ENCODE assay signal across 1 cellular context in the genomic region with DNA sequence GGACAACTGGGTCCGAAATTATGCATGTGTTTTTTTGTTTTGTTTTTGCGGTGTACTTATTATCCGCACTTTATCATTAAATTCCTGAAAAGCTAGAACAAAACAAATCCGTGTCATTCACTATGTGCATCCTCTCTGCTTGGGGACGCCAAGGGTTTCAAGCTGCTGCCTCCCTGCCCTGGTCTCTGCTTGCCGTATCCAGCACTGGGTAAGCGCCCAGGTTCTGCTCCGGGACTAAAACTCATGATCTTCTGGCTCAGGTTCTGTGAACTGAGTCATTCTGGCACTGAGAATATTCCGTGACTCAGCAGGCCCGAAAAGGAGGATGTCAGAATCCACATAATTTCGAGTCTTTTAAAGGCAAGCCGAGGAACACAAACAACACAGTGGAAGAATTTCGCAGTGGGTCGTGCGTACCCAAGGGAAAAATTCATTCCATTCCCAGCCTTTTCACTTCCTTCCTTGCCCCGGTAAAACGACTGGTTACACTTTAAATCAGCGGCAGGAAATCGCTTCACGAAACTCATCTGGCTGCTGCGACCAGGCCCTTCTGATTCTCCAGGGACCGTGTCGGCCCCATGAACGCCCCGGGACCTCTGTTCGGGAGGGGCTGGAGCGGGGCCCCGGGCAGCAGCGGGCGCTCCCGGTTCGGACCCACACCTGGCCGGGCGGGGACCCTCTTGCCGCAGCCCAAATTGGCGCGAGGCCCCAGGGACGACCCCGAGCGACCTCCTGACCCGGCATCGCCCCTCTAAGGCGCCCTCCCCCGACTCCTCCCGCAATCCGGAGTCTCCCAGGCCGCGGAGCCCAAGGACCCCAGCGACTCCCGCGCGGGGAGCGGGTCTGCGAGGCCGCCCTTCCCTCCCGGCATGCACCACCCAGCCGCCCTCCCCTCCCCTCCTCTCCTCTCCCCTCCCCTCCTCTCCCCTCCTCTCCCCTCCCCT.
TF ChIP-seq lines count a peak whose summit lies in the region.

No MANE protein-coding gene starts in this region.

TF ChIP-seq in HEK293, 187 proteins besides CTCF, POLR2A, EP300 and RAD21 (continued from another document and continues in another):
- peak; percentile 75; the same call in 1 of the 2 replicates for TF ChIP-seq TRIM28 (IDR thresholded peaks at IDR 0.05; ENCODE audit: borderline replicate concordance, low read length)
- TF ChIP-seq ZNF610 (tag by site-specific recombination; IDR thresholded peaks at IDR 0.05; ENCODE audit: borderline replicate concordance) = peak; percentile 77; the same call in 1 of the 2 replicates
- no peak for TF ChIP-seq KLF9 (tag by site-specific recombination; IDR thresholded peaks at IDR 0.05; ENCODE audit: low read depth)
- TF ChIP-seq SCRT2 (tag by site-specific recombination; IDR thresholded peaks at IDR 0.05) = no peak
- TF ChIP-seq ZNF19 (tag by site-specific recombination; IDR thresholded peaks at IDR 0.05; ENCODE audit: low read depth) = no peak
- TF ChIP-seq ZBTB20 (tag by site-specific recombination; IDR thresholded peaks at IDR 0.05) = peak; percentile 100
- no peak for TF ChIP-seq ZNF473 (tag by site-specific recombination; IDR thresholded peaks at IDR 0.05)
- no peak for TF ChIP-seq ZNF266 (tag by site-specific recombination; IDR thresholded peaks at IDR 0.05; ENCODE audit: low read depth)
- no peak for TF ChIP-seq ZNF521 (tag by site-specific recombination; IDR thresholded peaks at IDR 0.05)
- peak; percentile 57 for TF ChIP-seq ZIC2 (tag by site-specific recombination; IDR thresholded peaks at IDR 0.05)
- peak; percentile 74; the same call in 1 of the 2 replicates for TF ChIP-seq ZNF561 (tag by site-specific recombination; IDR thresholded peaks at IDR 0.05; ENCODE audit: borderline replicate concordance)
- TF ChIP-seq, protein P1, sequence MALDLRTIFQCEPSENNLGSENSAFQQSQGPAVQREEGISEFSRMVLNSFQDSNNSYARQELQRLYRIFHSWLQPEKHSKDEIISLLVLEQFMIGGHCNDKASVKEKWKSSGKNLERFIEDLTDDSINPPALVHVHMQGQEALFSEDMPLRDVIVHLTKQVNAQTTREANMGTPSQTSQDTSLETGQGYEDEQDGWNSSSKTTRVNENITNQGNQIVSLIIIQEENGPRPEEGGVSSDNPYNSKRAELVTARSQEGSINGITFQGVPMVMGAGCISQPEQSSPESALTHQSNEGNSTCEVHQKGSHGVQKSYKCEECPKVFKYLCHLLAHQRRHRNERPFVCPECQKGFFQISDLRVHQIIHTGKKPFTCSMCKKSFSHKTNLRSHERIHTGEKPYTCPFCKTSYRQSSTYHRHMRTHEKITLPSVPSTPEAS (tag by site-specific recombination; IDR thresholded peaks at IDR 0.05) = peak; percentile 35; the same call in 1 of the 2 replicates
- TF ChIP-seq BCL11B (tag by site-specific recombination; IDR thresholded peaks at IDR 0.05; ENCODE audit: low read depth) = no peak
- TF ChIP-seq ZBTB21 (tag by site-specific recombination; IDR thresholded peaks at IDR 0.05) = 0 out of 2 replicates have a peak, but pooled peaks have one; percentile 3
- peak; percentile 84 for TF ChIP-seq KLF8 (tag by site-specific recombination; IDR thresholded peaks at IDR 0.05)
- TF ChIP-seq, protein P2, sequence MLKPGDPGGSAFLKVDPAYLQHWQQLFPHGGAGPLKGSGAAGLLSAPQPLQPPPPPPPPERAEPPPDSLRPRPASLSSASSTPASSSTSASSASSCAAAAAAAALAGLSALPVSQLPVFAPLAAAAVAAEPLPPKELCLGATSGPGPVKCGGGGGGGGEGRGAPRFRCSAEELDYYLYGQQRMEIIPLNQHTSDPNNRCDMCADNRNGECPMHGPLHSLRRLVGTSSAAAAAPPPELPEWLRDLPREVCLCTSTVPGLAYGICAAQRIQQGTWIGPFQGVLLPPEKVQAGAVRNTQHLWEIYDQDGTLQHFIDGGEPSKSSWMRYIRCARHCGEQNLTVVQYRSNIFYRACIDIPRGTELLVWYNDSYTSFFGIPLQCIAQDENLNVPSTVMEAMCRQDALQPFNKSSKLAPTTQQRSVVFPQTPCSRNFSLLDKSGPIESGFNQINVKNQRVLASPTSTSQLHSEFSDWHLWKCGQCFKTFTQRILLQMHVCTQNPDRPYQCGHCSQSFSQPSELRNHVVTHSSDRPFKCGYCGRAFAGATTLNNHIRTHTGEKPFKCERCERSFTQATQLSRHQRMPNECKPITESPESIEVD (tag by site-specific recombination; IDR thresholded peaks at IDR 0.05) = peak; percentile 68
- TF ChIP-seq ZEB2 (tag by site-specific recombination; IDR thresholded peaks at IDR 0.05) = peak; percentile 88
- TF ChIP-seq ZBTB1 (tag by site-specific recombination; IDR thresholded peaks at IDR 0.05) = no peak
- peak; percentile 48; the same call in 1 of the 2 replicates for TF ChIP-seq YY1 (tag by site-specific recombination; IDR thresholded peaks at IDR 0.05)
- peak; percentile 58; the same call in 1 of the 2 replicates for TF ChIP-seq MZF1 (tag by site-specific recombination; IDR thresholded peaks at IDR 0.05; ENCODE audit: borderline replicate concordance)
- TF ChIP-seq, protein P3, sequence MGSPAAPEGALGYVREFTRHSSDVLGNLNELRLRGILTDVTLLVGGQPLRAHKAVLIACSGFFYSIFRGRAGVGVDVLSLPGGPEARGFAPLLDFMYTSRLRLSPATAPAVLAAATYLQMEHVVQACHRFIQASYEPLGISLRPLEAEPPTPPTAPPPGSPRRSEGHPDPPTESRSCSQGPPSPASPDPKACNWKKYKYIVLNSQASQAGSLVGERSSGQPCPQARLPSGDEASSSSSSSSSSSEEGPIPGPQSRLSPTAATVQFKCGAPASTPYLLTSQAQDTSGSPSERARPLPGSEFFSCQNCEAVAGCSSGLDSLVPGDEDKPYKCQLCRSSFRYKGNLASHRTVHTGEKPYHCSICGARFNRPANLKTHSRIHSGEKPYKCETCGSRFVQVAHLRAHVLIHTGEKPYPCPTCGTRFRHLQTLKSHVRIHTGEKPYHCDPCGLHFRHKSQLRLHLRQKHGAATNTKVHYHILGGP (tag by site-specific recombination; IDR thresholded peaks at IDR 0.05) = peak; percentile 79
- peak; percentile 62; the same call in 1 of the 2 replicates for TF ChIP-seq ZNF2 (tag by site-specific recombination; IDR thresholded peaks at IDR 0.05)
- TF ChIP-seq KLF7 (tag by site-specific recombination; IDR thresholded peaks at IDR 0.05; ENCODE audit: borderline replicate concordance) = peak; percentile 48; the same call in 1 of the 2 replicates
- TF ChIP-seq ZNF585B (tag by site-specific recombination; IDR thresholded peaks at IDR 0.05) = no peak
- TF ChIP-seq, protein P4, sequence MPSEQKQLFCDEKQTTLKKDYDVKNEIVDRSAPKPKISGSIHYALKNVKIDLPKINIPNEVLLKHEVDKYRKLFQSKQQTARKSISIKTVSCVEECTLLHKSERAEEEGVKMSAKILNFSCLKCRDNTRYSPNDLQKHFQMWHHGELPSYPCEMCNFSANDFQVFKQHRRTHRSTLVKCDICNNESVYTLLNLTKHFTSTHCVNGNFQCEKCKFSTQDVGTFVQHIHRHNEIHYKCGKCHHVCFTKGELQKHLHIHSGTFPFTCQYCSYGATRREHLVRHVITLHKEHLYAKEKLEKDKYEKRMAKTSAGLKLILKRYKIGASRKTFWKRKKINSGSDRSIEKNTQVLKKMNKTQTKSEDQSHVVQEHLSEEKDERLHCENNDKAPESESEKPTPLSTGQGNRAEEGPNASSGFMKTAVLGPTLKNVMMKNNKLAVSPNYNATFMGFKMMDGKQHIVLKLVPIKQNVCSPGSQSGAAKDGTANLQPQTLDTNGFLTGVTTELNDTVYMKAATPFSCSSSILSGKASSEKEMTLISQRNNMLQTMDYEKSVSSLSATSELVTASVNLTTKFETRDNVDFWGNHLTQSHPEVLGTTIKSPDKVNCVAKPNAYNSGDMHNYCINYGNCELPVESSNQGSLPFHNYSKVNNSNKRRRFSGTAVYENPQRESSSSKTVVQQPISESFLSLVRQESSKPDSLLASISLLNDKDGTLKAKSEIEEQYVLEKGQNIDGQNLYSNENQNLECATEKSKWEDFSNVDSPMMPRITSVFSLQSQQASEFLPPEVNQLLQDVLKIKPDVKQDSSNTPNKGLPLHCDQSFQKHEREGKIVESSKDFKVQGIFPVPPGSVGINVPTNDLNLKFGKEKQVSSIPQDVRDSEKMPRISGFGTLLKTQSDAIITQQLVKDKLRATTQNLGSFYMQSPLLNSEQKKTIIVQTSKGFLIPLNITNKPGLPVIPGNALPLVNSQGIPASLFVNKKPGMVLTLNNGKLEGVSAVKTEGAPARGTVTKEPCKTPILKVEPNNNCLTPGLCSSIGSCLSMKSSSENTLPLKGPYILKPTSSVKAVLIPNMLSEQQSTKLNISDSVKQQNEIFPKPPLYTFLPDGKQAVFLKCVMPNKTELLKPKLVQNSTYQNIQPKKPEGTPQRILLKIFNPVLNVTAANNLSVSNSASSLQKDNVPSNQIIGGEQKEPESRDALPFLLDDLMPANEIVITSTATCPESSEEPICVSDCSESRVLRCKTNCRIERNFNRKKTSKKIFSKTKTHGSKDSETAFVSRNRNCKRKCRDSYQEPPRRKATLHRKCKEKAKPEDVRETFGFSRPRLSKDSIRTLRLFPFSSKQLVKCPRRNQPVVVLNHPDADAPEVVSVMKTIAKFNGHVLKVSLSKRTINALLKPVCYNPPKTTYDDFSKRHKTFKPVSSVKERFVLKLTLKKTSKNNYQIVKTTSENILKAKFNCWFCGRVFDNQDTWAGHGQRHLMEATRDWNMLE (tag by site-specific recombination; conservative IDR thresholded peaks at IDR 0.05; ENCODE audit: low read depth) = no peak; the same call in 1 of the 2 replicates
- TF ChIP-seq ZBTB7A (tag by site-specific recombination; IDR thresholded peaks at IDR 0.05; ENCODE audit: low read depth) = peak; percentile 79
- no peak for TF ChIP-seq ZNF777 (tag by site-specific recombination; IDR thresholded peaks at IDR 0.05; ENCODE audit: borderline replicate concordance)
- TF ChIP-seq WT1 (tag by site-specific recombination; IDR thresholded peaks at IDR 0.05) = peak; percentile 74
- no peak for TF ChIP-seq ZNF248 (tag by site-specific recombination; IDR thresholded peaks at IDR 0.05)
- TF ChIP-seq, protein P5, sequence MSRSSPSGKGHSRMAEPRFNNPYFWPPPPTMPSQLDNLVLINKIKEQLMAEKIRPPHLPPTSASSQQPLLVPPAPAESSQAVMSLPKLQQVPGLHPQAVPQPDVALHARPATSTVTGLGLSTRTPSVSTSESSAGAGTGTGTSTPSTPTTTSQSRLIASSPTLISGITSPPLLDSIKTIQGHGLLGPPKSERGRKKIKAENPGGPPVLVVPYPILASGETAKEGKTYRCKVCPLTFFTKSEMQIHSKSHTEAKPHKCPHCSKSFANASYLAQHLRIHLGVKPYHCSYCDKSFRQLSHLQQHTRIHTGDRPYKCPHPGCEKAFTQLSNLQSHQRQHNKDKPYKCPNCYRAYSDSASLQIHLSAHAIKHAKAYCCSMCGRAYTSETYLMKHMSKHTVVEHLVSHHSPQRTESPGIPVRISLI (tag by site-specific recombination; IDR thresholded peaks at IDR 0.05) = no peak
- TF ChIP-seq, protein P6, sequence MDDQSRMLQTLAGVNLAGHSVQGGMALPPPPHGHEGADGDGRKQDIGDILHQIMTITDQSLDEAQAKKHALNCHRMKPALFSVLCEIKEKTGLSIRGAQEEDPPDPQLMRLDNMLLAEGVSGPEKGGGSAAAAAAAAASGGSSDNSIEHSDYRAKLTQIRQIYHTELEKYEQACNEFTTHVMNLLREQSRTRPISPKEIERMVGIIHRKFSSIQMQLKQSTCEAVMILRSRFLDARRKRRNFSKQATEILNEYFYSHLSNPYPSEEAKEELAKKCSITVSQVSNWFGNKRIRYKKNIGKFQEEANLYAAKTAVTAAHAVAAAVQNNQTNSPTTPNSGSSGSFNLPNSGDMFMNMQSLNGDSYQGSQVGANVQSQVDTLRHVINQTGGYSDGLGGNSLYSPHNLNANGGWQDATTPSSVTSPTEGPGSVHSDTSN (CRISPR knock-in tag; IDR thresholded peaks at IDR 0.05) = no peak
- TF ChIP-seq BCL11A (tag by site-specific recombination; IDR thresholded peaks at IDR 0.05; ENCODE audit: low read depth) = peak; percentile 70
- TF ChIP-seq IKZF3 (tag by site-specific recombination; IDR thresholded peaks at IDR 0.05) = peak; percentile 60; the same call in 1 of the 2 replicates
- TF ChIP-seq, protein P7, sequence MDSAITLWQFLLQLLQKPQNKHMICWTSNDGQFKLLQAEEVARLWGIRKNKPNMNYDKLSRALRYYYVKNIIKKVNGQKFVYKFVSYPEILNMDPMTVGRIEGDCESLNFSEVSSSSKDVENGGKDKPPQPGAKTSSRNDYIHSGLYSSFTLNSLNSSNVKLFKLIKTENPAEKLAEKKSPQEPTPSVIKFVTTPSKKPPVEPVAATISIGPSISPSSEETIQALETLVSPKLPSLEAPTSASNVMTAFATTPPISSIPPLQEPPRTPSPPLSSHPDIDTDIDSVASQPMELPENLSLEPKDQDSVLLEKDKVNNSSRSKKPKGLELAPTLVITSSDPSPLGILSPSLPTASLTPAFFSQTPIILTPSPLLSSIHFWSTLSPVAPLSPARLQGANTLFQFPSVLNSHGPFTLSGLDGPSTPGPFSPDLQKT (IDR thresholded peaks at IDR 0.05; ENCODE audit: borderline replicate concordance, low read depth, low read length) = no peak
- 0 out of 2 replicates have a peak, but pooled peaks have one; percentile 13 for TF ChIP-seq ZNF558 (tag by site-specific recombination; IDR thresholded peaks at IDR 0.05)
- TF ChIP-seq ZNF501 (tag by site-specific recombination; IDR thresholded peaks at IDR 0.05) = peak; percentile 76
- TF ChIP-seq, protein P8, sequence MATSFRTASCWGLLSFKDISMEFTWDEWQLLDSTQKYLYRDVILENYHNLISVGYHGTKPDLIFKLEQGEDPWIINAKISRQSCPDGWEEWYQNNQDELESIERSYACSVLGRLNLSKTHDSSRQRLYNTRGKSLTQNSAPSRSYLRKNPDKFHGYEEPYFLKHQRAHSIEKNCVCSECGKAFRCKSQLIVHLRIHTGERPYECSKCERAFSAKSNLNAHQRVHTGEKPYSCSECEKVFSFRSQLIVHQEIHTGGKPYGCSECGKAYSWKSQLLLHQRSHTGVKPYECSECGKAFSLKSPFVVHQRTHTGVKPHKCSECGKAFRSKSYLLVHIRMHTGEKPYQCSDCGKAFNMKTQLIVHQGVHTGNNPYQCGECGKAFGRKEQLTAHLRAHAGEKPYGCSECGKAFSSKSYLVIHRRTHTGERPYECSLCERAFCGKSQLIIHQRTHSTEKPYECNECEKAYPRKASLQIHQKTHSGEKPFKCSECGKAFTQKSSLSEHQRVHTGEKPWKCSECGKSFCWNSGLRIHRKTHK (tag by site-specific recombination; IDR thresholded peaks at IDR 0.05) = no peak
- no peak for TF ChIP-seq ZNF658 (tag by site-specific recombination; IDR thresholded peaks at IDR 0.05)
- peak; percentile 88 for TF ChIP-seq ZNF423 (tag by site-specific recombination; IDR thresholded peaks at IDR 0.05)
- TF ChIP-seq ZNF391 (tag by site-specific recombination; IDR thresholded peaks at IDR 0.05; ENCODE audit: borderline replicate concordance, low read depth) = peak; percentile 18; the same call in 1 of the 2 replicates
- no peak for TF ChIP-seq ZNF677 (tag by site-specific recombination; IDR thresholded peaks at IDR 0.05)
- TF ChIP-seq KLF10 (tag by site-specific recombination; IDR thresholded peaks at IDR 0.05) = peak; percentile 43
- no peak for TF ChIP-seq ZNF529 (tag by site-specific recombination; IDR thresholded peaks at IDR 0.05; ENCODE audit: insufficient replicate concordance)
- TF ChIP-seq ZNF24 (tag by site-specific recombination; IDR thresholded peaks at IDR 0.05) = peak; percentile 74
- 0 out of 2 replicates have a peak, but pooled peaks have one; percentile 31 for TF ChIP-seq ZSCAN16 (tag by site-specific recombination; IDR thresholded peaks at IDR 0.05)
